In the genomic region with DNA sequence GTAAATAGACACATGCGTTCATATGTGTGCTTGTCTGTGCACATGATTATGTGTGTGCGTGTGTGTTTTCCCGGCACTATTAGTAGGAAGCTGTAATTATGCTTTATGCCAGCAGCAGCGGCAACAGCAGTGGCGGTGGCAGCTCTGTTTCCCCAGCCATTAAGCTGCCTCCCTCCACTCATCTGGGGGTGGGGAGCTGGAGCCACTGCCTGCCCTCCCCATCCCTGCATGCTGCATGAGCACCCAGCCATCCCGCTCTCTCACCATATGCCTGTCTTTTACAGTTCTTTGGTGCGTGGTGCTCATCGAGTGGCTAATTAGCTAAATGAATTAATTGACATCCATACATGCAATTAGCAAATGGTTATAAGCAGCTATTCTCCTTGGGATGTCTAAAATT, we compare ENCODE assay signal across 17 cellular contexts.
"Had no signal": no experiment of that assay in that cellular context is flagged by ENCODE, and none has a peak within 500 bp of the region (broad histone marks: within the 10 kb centered on the region; RNA-seq: fewer than 3 reads in every experiment).

No MANE protein-coding gene starts in this region.

- H3K9me3 ChIP-seq: esophagus squamous epithelium, heart right ventricle, prostate gland, suprapubic skin, transverse colon had no signal

- H3K4me3 ChIP-seq: cardiac muscle cell, esophagus squamous epithelium, heart right ventricle, prostate gland, suprapubic skin, transverse colon had no signal

- H3K27me3 ChIP-seq: cardiac muscle cell, esophagus squamous epithelium, heart right ventricle, transverse colon had no signal

- H3K36me3 ChIP-seq: cardiac muscle cell, esophagus squamous epithelium, heart right ventricle, prostate gland, suprapubic skin, transverse colon had no signal

- H3K27ac ChIP-seq: cardiac muscle cell, esophagus squamous epithelium, heart right ventricle, prostate gland, suprapubic skin, transverse colon had no signal

- ATAC-seq: heart right ventricle, right cardiac atrium had no signal

- H3K4me1 ChIP-seq: esophagus squamous epithelium, heart right ventricle, prostate gland, suprapubic skin had no signal

- DNase-seq: activated B cell treated with CpG ODN at 0.5 μM for 24 hours; activated CD4-positive, alpha-beta memory T cell treated with anti-CD3 and anti-CD28 coated beads for 36 hours; activated CD4-positive, alpha-beta T cell treated with anti-CD3 and anti-CD28 coated beads for 4 hours; activated gamma-delta T cell treated with Interleukin-2 at 50 U/mL for 16 hours; activated T-cell treated with anti-CD3 and anti-CD28 coated beads for 4 hours; dermis blood vessel endothelial cell; effector memory CD4-positive, alpha-beta T cell; esophagus squamous epithelium; heart right ventricle; kidney glomerular epithelial cell; right cardiac atrium; stimulated activated CD4-positive, alpha-beta T cell treated with anti-CD3 and anti-CD28 coated beads, Interleukin-15, amount 100 ng/mL, for 24 hours; stimulated activated CD4-positive, alpha-beta T cell treated with anti-CD3 and anti-CD28 coated beads, Interleukin-2, amount 100 ng/mL, for 48 hours; transverse colon had no signal
